34 cellular contexts compared by ENCODE assay signal in the genomic region with DNA sequence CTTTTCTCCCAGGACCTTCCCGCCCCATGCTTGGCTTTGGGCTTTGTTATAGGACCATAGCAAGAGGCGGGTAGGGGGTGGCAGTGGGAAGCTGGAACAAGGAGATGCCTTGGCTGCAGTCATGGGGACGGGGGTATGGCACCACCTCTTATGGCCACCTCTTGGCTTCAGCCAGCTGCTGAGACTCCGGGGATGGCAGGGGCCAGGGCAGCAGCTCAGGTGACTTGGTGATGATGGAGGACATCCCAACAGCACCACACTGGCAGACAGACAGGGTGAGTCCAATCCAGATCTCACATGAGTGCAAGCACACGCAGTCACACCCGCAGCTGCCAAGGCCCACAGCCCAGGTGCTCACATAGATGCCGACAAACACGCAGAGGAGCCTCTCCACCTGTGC. TPM values are rescaled to one million over a fixed set of nuclear protein-coding genes. Genes with fewer than 3 reads are reported as not detected.
DNase-seq lines count a peak whose midpoint lies in the region; ATAC-seq and TF ChIP-seq lines count a peak whose summit lies in the region.
"Had no signal": no experiment of that assay in that cellular context is flagged by ENCODE, and none has a peak within 500 bp of the region (broad histone marks: within the 10 kb centered on the region; RNA-seq: fewer than 3 reads in every experiment).

No MANE protein-coding gene starts in this region.

- TF ChIP-seq CTCF in neural progenitor cell (IDR thresholded peaks at IDR 0.05), result no peak

- no peaks in the 10 kb centered on the region for H3K27me3 ChIP-seq in neural progenitor cell
- H3K27me3 ChIP-seq: esophagus muscularis mucosa, Peyer's patch had no signal

- H3F3A ChIP-seq in neural progenitor cell (ENCODE audit: low read depth), result peaks cover 27% of the 10 kb centered on the region

- peaks cover 51% of the 10 kb centered on the region for H3K4me1 Mint-ChIP-seq in activated naive CD8-positive, alpha-beta T cell (ENCODE audit: low read depth)
- H3K4me1 Mint-ChIP-seq in activated naive CD8-positive, alpha-beta T cell treated with anti-CD3 and anti-CD28 coated beads for 36 hours, result peaks cover 45% of the 10 kb centered on the region
- peaks cover 47 to 49% of the 10 kb centered on the region in 2 donors for H3K4me1 Mint-ChIP-seq in effector memory CD8-positive, alpha-beta T cell (ENCODE audit: low read depth in 2 of 2)
- peaks cover 36% of the 10 kb centered on the region for H3K4me1 Mint-ChIP-seq in neural progenitor cell

- peaks cover 23% of the 10 kb centered on the region for H3K4me1 ChIP-seq in neural progenitor cell

- H3K4me3 ChIP-seq in neural progenitor cell, result no peak overlapping the region
- H3K4me3 ChIP-seq: esophagus muscularis mucosa, GM23338, heart left ventricle, Peyer's patch had no signal

- DNase-seq in activated naive CD8-positive, alpha-beta T cell treated with anti-CD3 and anti-CD28 coated beads for 36 hours, result no peak
- no peak for DNase-seq in effector memory CD8-positive, alpha-beta T cell
- no peak for DNase-seq in neural progenitor cell (ENCODE audit: low spot score)
- no peak for DNase-seq in NCI-H526 treated with DMSO at 0.1 percent for 48 hours (lab: John Stamatoyannopoulos, UW)
- no peak for DNase-seq in NCI-H1105 (lab: John Stamatoyannopoulos, UW)
- DNase-seq: ACHN; activated CD4-positive, alpha-beta T cell treated with anti-CD3 and anti-CD28 coated beads, Interleukin-2, amount 10 ng/mL, durations not matched to agents 24 days and 14 days; activated gamma-delta T cell treated with Interleukin-2 at 50 U/mL for 16 hours; activated T-cell treated with anti-CD3 and anti-CD28 coated beads, Interleukin-2, amount 50 U/mL, for 48 hours; Caco-2; dermis blood vessel endothelial cell; foreskin fibroblast; heart left ventricle; HFFc6; left ventricle myocardium superior; NCI-H1417; NCI-H2029 treated with DMSO at 0.1 percent for 48 hours; NCI-H226; NCI-H82; Peyer's patch; SHP77 treated with DMSO at 0.1 percent for 48 hours; stimulated activated CD4-positive, alpha-beta T cell treated with anti-CD3 and anti-CD28 coated beads, Interleukin-15, amount 100 ng/mL, for 24 hours; stimulated activated CD4-positive, alpha-beta T cell treated with anti-CD3 and anti-CD28 coated beads, Interleukin-4, amount 100 ng/mL, for 4 hours; trophoblast cell had no signal

- H3K79me2 ChIP-seq in neural progenitor cell (ENCODE audit: low read depth), result no peaks in the 10 kb centered on the region

- no peak overlapping the region for H2AFZ ChIP-seq in neural progenitor cell (replicated peaks)
- H2AFZ ChIP-seq: GM23338 had no signal

- peak overlapping the region; percentile 12 for H3K27ac Mint-ChIP-seq in activated naive CD8-positive, alpha-beta T cell
- no peak overlapping the region for H3K27ac Mint-ChIP-seq in activated naive CD8-positive, alpha-beta T cell treated with anti-CD3 and anti-CD28 coated beads for 36 hours
- H3K27ac Mint-ChIP-seq in effector memory CD8-positive, alpha-beta T cell, result peak overlapping the region; percentile 49 to 54
- H3K27ac Mint-ChIP-seq in neural progenitor cell, result no peak overlapping the region
- H3K27ac Mint-ChIP-seq: activated CD4-positive, alpha-beta T cell treated with anti-CD3 and anti-CD28 coated beads, Interleukin-2, amount 10 ng/mL, durations not matched to agents 24 days and 14 days; B cell; GM23338; HFFc6; stimulated activated memory B cell treated with anti-CD40 and anti-IgM and Interleukin-4, amounts not matched to agents 10 μg/mL and 1 μg/mL and 100 μg/mL, for 72 hours; T-helper 2 cell treated with Interferon-gamma antibody and Interleukin-4, amounts not matched to agents 5 μg/mL and 100 μg/mL, for 36 hours had no signal

- H3K9me3 ChIP-seq in KOPT-K1 (ENCODE audit: insufficient read depth, low read length, poor library complexity, severe bottlenecking) (no peaks in the 10 kb centered on the region), neural progenitor cell (ENCODE audit: low read depth) (no peaks in the 10 kb centered on the region)
- H3K9me3 ChIP-seq: Caco-2, esophagus muscularis mucosa, heart left ventricle, Peyer's patch had no signal

- H4K20me1 ChIP-seq in neural progenitor cell (ENCODE audit: low read depth), result no peaks in the 10 kb centered on the region

- H3K36me3 ChIP-seq in KOPT-K1 (ENCODE audit: insufficient read depth, low read length), result no peaks in the 10 kb centered on the region
- H3K36me3 ChIP-seq in neural progenitor cell, result no peaks in the 10 kb centered on the region
- H3K36me3 ChIP-seq: esophagus muscularis mucosa, heart left ventricle, Peyer's patch had no signal

- peak overlapping the region; percentile 24 for H3K27ac ChIP-seq in KOPT-K1 (ENCODE audit: low read depth, low read length, poor library complexity, severe bottlenecking)
- H3K27ac ChIP-seq in neural progenitor cell, result no peak overlapping the region
- H3K27ac ChIP-seq: esophagus muscularis mucosa, heart left ventricle, KMS-11, Peyer's patch had no signal

- H3K9me3 Mint-ChIP-seq in activated naive CD8-positive, alpha-beta T cell (ENCODE audit: low read depth), result no peaks in the 10 kb centered on the region
- no peaks in the 10 kb centered on the region for H3K9me3 Mint-ChIP-seq in activated naive CD8-positive, alpha-beta T cell treated with anti-CD3 and anti-CD28 coated beads for 36 hours
- no peaks in the 10 kb centered on the region for H3K9me3 Mint-ChIP-seq in effector memory CD8-positive, alpha-beta T cell
- no peaks in the 10 kb centered on the region for H3K9me3 Mint-ChIP-seq in neural progenitor cell
- H3K9me3 Mint-ChIP-seq: activated CD4-positive, alpha-beta T cell treated with anti-CD3 and anti-CD28 coated beads, Interleukin-2, amount 10 ng/mL, durations not matched to agents 24 days and 14 days; central memory CD8-positive, alpha-beta T cell; GM23338; HFFc6; stimulated activated memory B cell treated with anti-CD40 and anti-IgM and Interleukin-4, amounts not matched to agents 10 μg/mL and 1 μg/mL and 100 μg/mL, for 72 hours; T-helper 2 cell treated with Interferon-gamma antibody and Interleukin-4, amounts not matched to agents 5 μg/mL and 100 μg/mL, for 36 hours had no signal

- H3K36me3 Mint-ChIP-seq in activated naive CD8-positive, alpha-beta T cell, result no peaks in the 10 kb centered on the region
- H3K36me3 Mint-ChIP-seq in activated naive CD8-positive, alpha-beta T cell treated with anti-CD3 and anti-CD28 coated beads for 36 hours, result no peaks in the 10 kb centered on the region
- H3K36me3 Mint-ChIP-seq in effector memory CD8-positive, alpha-beta T cell (ENCODE audit: insufficient read depth), result peaks cover 7% of the 10 kb centered on the region
- no peaks in the 10 kb centered on the region for H3K36me3 Mint-ChIP-seq in neural progenitor cell
- H3K36me3 Mint-ChIP-seq: stimulated activated memory B cell treated with anti-CD40 and anti-IgM and Interleukin-4, amounts not matched to agents 10 μg/mL and 1 μg/mL and 100 μg/mL, for 72 hours had no signal

- ATAC-seq in effector memory CD8-positive, alpha-beta T cell (replicated peaks), result no peak
- no peak for ATAC-seq in HG03108 (IDR thresholded peaks at IDR 0.05; ENCODE audit: unreplicated experiment)
- ATAC-seq: GM23338; heart left ventricle; left ventricle myocardium superior; stimulated activated memory B cell treated with anti-CD40 and anti-IgM and Interleukin-4, amounts not matched to agents 10 μg/mL and 1 μg/mL and 100 μg/mL, for 72 hours had no signal

- H3K4me2 ChIP-seq in neural progenitor cell, result no peak overlapping the region
- H3K4me2 ChIP-seq: GM23338, KMS-11 had no signal

- H3K27me3 Mint-ChIP-seq in activated naive CD8-positive, alpha-beta T cell, result no peaks in the 10 kb centered on the region
- H3K27me3 Mint-ChIP-seq in activated naive CD8-positive, alpha-beta T cell treated with anti-CD3 and anti-CD28 coated beads for 36 hours, result no peaks in the 10 kb centered on the region
- no peaks in the 10 kb centered on the region for H3K27me3 Mint-ChIP-seq in effector memory CD8-positive, alpha-beta T cell
- peaks cover 17% of the 10 kb centered on the region for H3K27me3 Mint-ChIP-seq in neural progenitor cell (ENCODE audit: insufficient read depth, low read depth)
- H3K27me3 Mint-ChIP-seq: activated CD4-positive, alpha-beta T cell treated with anti-CD3 and anti-CD28 coated beads, Interleukin-2, amount 10 ng/mL, durations not matched to agents 24 days and 14 days; central memory CD8-positive, alpha-beta T cell; stimulated activated memory B cell treated with anti-CD40 and anti-IgM and Interleukin-4, amounts not matched to agents 10 μg/mL and 1 μg/mL and 100 μg/mL, for 72 hours had no signal

- peak overlapping the region; percentile 21 for H3K4me3 Mint-ChIP-seq in activated naive CD8-positive, alpha-beta T cell
- H3K4me3 Mint-ChIP-seq in activated naive CD8-positive, alpha-beta T cell treated with anti-CD3 and anti-CD28 coated beads for 36 hours, result no peak overlapping the region
- no peak overlapping the region for H3K4me3 Mint-ChIP-seq in effector memory CD8-positive, alpha-beta T cell
- H3K4me3 Mint-ChIP-seq in neural progenitor cell, result peak overlapping the region; percentile 9
- H3K4me3 Mint-ChIP-seq: activated CD4-positive, alpha-beta T cell treated with anti-CD3 and anti-CD28 coated beads, Interleukin-2, amount 10 ng/mL, durations not matched to agents 24 days and 14 days; B cell; central memory CD8-positive, alpha-beta T cell; GM23338; HFFc6; stimulated activated memory B cell treated with anti-CD40 and anti-IgM and Interleukin-4, amounts not matched to agents 10 μg/mL and 1 μg/mL and 100 μg/mL, for 72 hours; T-helper 2 cell treated with Interferon-gamma antibody and Interleukin-4, amounts not matched to agents 5 μg/mL and 100 μg/mL, for 36 hours had no signal

- no peak overlapping the region for H3K9ac ChIP-seq in neural progenitor cell
- H3K9ac ChIP-seq: KMS-11 had no signal

RNA-seq across cellular contexts. Expression of a gene that starts 6.3 kb away (rescaled TPM):
- total RNA-seq in activated naive CD8-positive, alpha-beta T cell treated with anti-CD3 and anti-CD28 coated beads for 36 hours, result 10 to 100 TPM; 15.9 TPM
- 11.9 and 25.6 TPM in 2 replicates for total RNA-seq in neural progenitor cell (ENCODE audit: low replicate concordance)

Comparison
In these comparisons a context has a peak if more than half of its experiments do, and no peak if none do; other contexts are left out.
1. H3K27ac Mint-ChIP-seq: peak in activated naive CD8-positive, alpha-beta T cell (single experiment) and effector memory CD8-positive, alpha-beta T cell (2 of 2); none in activated naive CD8-positive, alpha-beta T cell treated with anti-CD3 and anti-CD28 coated beads for 36 hours (single experiment) and neural progenitor cell (single experiment).
2. H3K4me3 Mint-ChIP-seq: peak in activated naive CD8-positive, alpha-beta T cell (single experiment) and neural progenitor cell (single experiment); none in activated naive CD8-positive, alpha-beta T cell treated with anti-CD3 and anti-CD28 coated beads for 36 hours (single experiment) and effector memory CD8-positive, alpha-beta T cell (0 of 2).